24 cellular contexts compared by ENCODE assay signal in the genomic region with DNA sequence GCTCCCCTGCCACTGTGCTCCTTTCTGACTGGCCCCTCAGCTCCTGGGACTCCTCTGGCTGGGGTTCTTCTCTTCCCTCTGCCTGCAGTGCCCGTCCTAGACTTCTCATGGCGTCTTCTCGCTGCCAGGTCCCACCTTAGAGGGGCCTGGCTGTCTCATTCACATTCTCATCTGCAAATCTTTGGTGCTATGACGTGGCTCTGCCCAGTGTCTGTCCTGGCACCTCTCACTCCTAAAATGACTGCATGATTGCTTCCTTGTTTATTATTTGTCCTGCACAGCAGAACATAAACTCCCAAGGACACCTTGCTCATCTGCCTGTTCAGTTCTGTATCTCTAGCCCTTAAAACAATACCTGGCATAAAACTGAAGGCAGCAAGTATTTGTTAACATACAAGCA.
"Had no signal": no experiment of that assay in that cellular context is flagged by ENCODE, and none has a peak within 500 bp of the region (broad histone marks: within the 10 kb centered on the region; RNA-seq: fewer than 3 reads in every experiment).

No MANE protein-coding gene starts in this region.

- H3K9me3 ChIP-seq: colonic mucosa, esophagus squamous epithelium, gastrocnemius medialis, heart right ventricle, left lung, lower lobe of right lung, mucosa of descending colon had no signal

- H3K36me3 ChIP-seq: colonic mucosa, esophagus squamous epithelium, gastrocnemius medialis, heart right ventricle, left lung, lower lobe of right lung had no signal

- DNase-seq: colonic mucosa; cortex of kidney; effector CD8-positive, alpha-beta T cell; effector memory CD8-positive, alpha-beta T cell; endodermal cell; erythroblast; esophagus squamous epithelium; foreskin melanocyte; gastrocnemius medialis; glutamatergic neuron; head of caudate nucleus; heart right ventricle; hippocampal formation; left cardiac atrium; left lung; left ventricle myocardium superior; lower lobe of right lung; mesenchymal stem cell; mucosa of descending colon had no signal

- H3K27ac ChIP-seq: colonic mucosa, epithelial cell of prostate, esophagus squamous epithelium, gastrocnemius medialis, heart right ventricle, left lung, lower lobe of right lung had no signal

- H3K4me1 ChIP-seq: colonic mucosa, esophagus squamous epithelium, gastrocnemius medialis, heart right ventricle, left lung, lower lobe of right lung had no signal

- H3K4me3 ChIP-seq: colonic mucosa, esophagus squamous epithelium, gastrocnemius medialis, heart right ventricle, left lung, lower lobe of right lung, mucosa of descending colon had no signal

- ATAC-seq: effector memory CD8-positive, alpha-beta T cell; esophagus mucosa; gastrocnemius medialis; left cardiac atrium; left lung; left ventricle myocardium superior; lower lobe of right lung; mucosa of descending colon had no signal

- FAIRE-seq: endometrium, islet of Langerhans, keratinocyte had no signal

- H3K27me3 ChIP-seq: colonic mucosa, gastrocnemius medialis, heart right ventricle, left lung had no signal
